In genomic region chr2:147703171-147703570, GRCh38 we compare ENCODE assay signal across 24 cellular contexts.
DNase-seq lines count a peak whose midpoint lies in the region; FAIRE-seq and TF ChIP-seq lines count a peak whose summit lies in the region.
"Had no signal": no experiment of that assay in that cellular context is flagged by ENCODE, and none has a peak within 500 bp of the region (broad histone marks: within the 10 kb centered on the region; RNA-seq: fewer than 3 reads in every experiment).

No MANE protein-coding gene starts in this region.

- H4K20me1 ChIP-seq in mammary epithelial cell (ENCODE audit: insufficient read depth, low read length), result no peaks in the 10 kb centered on the region
- H4K20me1 ChIP-seq: BLaER1 had no signal

- peaks cover 6 to 18% (median 10%) of the 10 kb centered on the region in 7 donors for H3K9me3 Mint-ChIP-seq in CD14-positive monocyte

- H3K9me3 ChIP-seq in mammary epithelial cell (replicated peaks; ENCODE audit: insufficient read depth, low read length) (peaks cover 3% of the 10 kb centered on the region), breast epithelium (no peaks in the 10 kb centered on the region), stomach (no peaks in the 10 kb centered on the region)
- H3K9me3 ChIP-seq: A549, BE2C, BLaER1, Caco-2 had no signal

- peaks cover 0 to 4% (median 0%) of the 10 kb centered on the region in 3 donors for H3K27me3 Mint-ChIP-seq in CD14-positive monocyte (ENCODE audit: low read depth in 3 of 3)
- H3K27me3 Mint-ChIP-seq: CD4-positive, alpha-beta T cell had no signal

- H3K27ac ChIP-seq in mammary epithelial cell (ENCODE audit: insufficient read depth, low read depth, low read length) (no peak overlapping the region), breast epithelium (no peak overlapping the region), epithelial cell of prostate (peak overlapping the region; percentile 17), stomach (no peak overlapping the region)
- H3K27ac ChIP-seq: 22Rv1, A549, BLaER1 had no signal

- no peak overlapping the region for H3K4me3 Mint-ChIP-seq in CD14-positive monocyte
- H3K4me3 Mint-ChIP-seq: CD4-positive, alpha-beta T cell; CD8-positive, alpha-beta T cell had no signal

- FAIRE-seq in bronchial epithelial cell (lab: Jason Lieb, UNC), result peak; percentile 90
- FAIRE-seq: A549, D721Med, GM12878, GM12892, GM19239 had no signal

- H3K36me3 Mint-ChIP-seq in CD14-positive monocyte, result peaks cover 0 to 3% of the 10 kb centered on the region in 2 donors
- H3K36me3 Mint-ChIP-seq: CD8-positive, alpha-beta T cell had no signal

- no TSS peak for BruUV-seq in mammary epithelial cell (replicated peaks; lab: Mats Ljungman, UMichigan)

- dilution Hi-C loops in mammary epithelial cell (cut with HindIII; ENCODE audit: low sequenced_read_pairs), result no loop called here

- H2AFZ ChIP-seq in mammary epithelial cell (ENCODE audit: low read depth, low read length), result no peak overlapping the region

- H3K27ac Mint-ChIP-seq in CD14-positive monocyte, result no peak overlapping the region
- H3K27ac Mint-ChIP-seq: CD4-positive, alpha-beta T cell; CD8-positive, alpha-beta T cell had no signal

- in situ Hi-C loops in mammary epithelial cell (cut with MboI; ENCODE audit: low sequenced_read_pairs in 2 of 2), result no loop called here

- H3K4me1 Mint-ChIP-seq in CD14-positive monocyte, result peaks cover 7% of the 10 kb centered on the region

- CTCF ChIA-PET in mammary epithelial cell (lab: Charles Lee; ENCODE audit: low non-redundant PET), result no interaction called here

- H3K79me2 ChIP-seq in mammary epithelial cell (ENCODE audit: insufficient read depth, low read length), result no peaks in the 10 kb centered on the region

- intact Hi-C loops in mammary epithelial cell (cut with micrococcal nuclease), result no loop called here
- intact Hi-C loops in breast epithelium (cut with DNase I; ENCODE audit: low total_unique reads), result no loop called here
- intact Hi-C loops in stomach (cut with DNase I; ENCODE audit: low total_unique reads), result no loop called here
- intact Hi-C loops in CD14-positive monocyte (cut with micrococcal nuclease), result no loop called here

- H3K27me3 ChIP-seq in mammary epithelial cell (ENCODE audit: insufficient read depth, low read length) (no peaks in the 10 kb centered on the region), breast epithelium (no peaks in the 10 kb centered on the region), bronchial epithelial cell (ENCODE audit: control insufficient read depth, insufficient read depth, low read length) (no peaks in the 10 kb centered on the region), stomach (no peaks in the 10 kb centered on the region)
- H3K27me3 ChIP-seq: BE2C, BLaER1 had no signal

- H3K9ac ChIP-seq in mammary epithelial cell (ENCODE audit: insufficient read depth, low read length), result no peak overlapping the region
- H3K9ac ChIP-seq: BLaER1 had no signal

- H3K4me3 ChIP-seq in mammary epithelial cell (replicated peaks in 1 of 3; ENCODE audit: insufficient read depth in 1 of 3, low read depth in 2 of 3, low read length in 3 of 3) (no peak overlapping the region), breast epithelium (no peak overlapping the region), bronchial epithelial cell (ENCODE audit: low read depth, low read length) (no peak overlapping the region), stomach (no peak overlapping the region)
- H3K4me3 ChIP-seq: A549, BLaER1, GM12878 had no signal

- no peak for TF ChIP-seq POLR2A in breast epithelium (IDR thresholded peaks at IDR 0.05)
- TF ChIP-seq POLR2A in stomach (IDR thresholded peaks at IDR 0.05), result no peak

- H3K36me3 ChIP-seq in mammary epithelial cell (ENCODE audit: insufficient read depth, low read length) (no peaks in the 10 kb centered on the region), breast epithelium (no peaks in the 10 kb centered on the region), bronchial epithelial cell (ENCODE audit: control insufficient read depth, insufficient read depth, low read length) (no peaks in the 10 kb centered on the region), stomach (no peaks in the 10 kb centered on the region)
- H3K36me3 ChIP-seq: BE2C, BLaER1 had no signal

- TF ChIP-seq CTCF in mammary epithelial cell (conservative IDR thresholded peaks at IDR 0.05 in 1 of 2, IDR thresholded peaks at IDR 0.05 in 1 of 2; ENCODE audit: extremely low read depth in 1 of 2, insufficient read depth in 1 of 2, low read depth in 1 of 2, low read length in 2 of 2) (no peak), breast epithelium (IDR thresholded peaks at IDR 0.05) (no peak), bronchial epithelial cell (IDR thresholded peaks at IDR 0.05; ENCODE audit: insufficient read depth, low read length, severe bottlenecking) (no peak), stomach (IDR thresholded peaks at IDR 0.05) (no peak), CD14-positive monocyte (IDR thresholded peaks at IDR 0.05) (no peak)

- no peak overlapping the region for H3K4me2 ChIP-seq in mammary epithelial cell (ENCODE audit: insufficient read depth, low read depth, low read length)
- H3K4me2 ChIP-seq: A549, BLaER1 had no signal

- WGBS in mammary epithelial cell (ENCODE audit: low coverage, missing lambda C conversion rate), result 13% methylated on average over 3 of the region's 3 CpGs
- WGBS in stomach, 5 donors, result 62 to 76% (median 63%) methylated on average over 3 of the region's 3 CpGs

- H3K4me1 ChIP-seq in mammary epithelial cell (ENCODE audit: insufficient read depth, low read length) (no peaks in the 10 kb centered on the region), breast epithelium (no peaks in the 10 kb centered on the region), stomach (no peaks in the 10 kb centered on the region)
- H3K4me1 ChIP-seq: A549, BE2C, BLaER1, Caco-2 had no signal

- TF ChIP-seq EP300 in stomach (IDR thresholded peaks at IDR 0.05), result no peak

- DNase-seq in mammary epithelial cell (peak; percentile 37), breast epithelium (ENCODE audit: low spot score in 2 of 2) (no peak), bronchial epithelial cell (ENCODE audit: low read depth) (no peak), epithelial cell of prostate (ENCODE audit: low read depth, low spot score) (no peak), renal cortical epithelial cell (ENCODE audit: low read depth) (peak; percentile 2), AG08396 (ENCODE audit: low spot score) (no peak), stomach (no peak), CD14-positive monocyte (ENCODE audit: low spot score) (no peak)
- DNase-seq: BE2C; C1 segment of cervical spinal cord; Caco-2; Calu3; CD4-positive, alpha-beta T cell; CD8-positive, alpha-beta T cell; DMS79 treated with DMSO at 0.1 percent for 48 hours; EL; GDM1 had no signal

Comparison
In these comparisons a context has a peak if more than half of its experiments do, and no peak if none do; other contexts are left out.
1. DNase-seq: peak in mammary epithelial cell (single experiment) and renal cortical epithelial cell (single experiment); none in breast epithelium (0 of 2), bronchial epithelial cell (single experiment), epithelial cell of prostate (single experiment), AG08396 (single experiment), stomach (single experiment) and CD14-positive monocyte (single experiment).